In genomic region chr11:32435947-32436750, GRCh38 we compare ENCODE assay signal across 10 cellular contexts. TPM values are rescaled to one million over a fixed set of nuclear protein-coding genes. Genes with fewer than 3 reads are reported as not detected.
DNase-seq lines count a peak whose midpoint lies in the region; ATAC-seq and FAIRE-seq lines count a peak whose summit lies in the region.
"Had no signal": no experiment of that assay in that cellular context is flagged by ENCODE, and none has a peak within 500 bp of the region (broad histone marks: within the 10 kb centered on the region; RNA-seq: fewer than 3 reads in every experiment).

No MANE protein-coding gene starts in this region.

- WGBS in small intestine, 3 donors, result 4 to 9% (median 8%) methylated on average over 42 of the region's 42 CpGs

- no peaks in the 10 kb centered on the region for H3K9me3 Mint-ChIP-seq in stimulated activated naive CD8-positive, alpha-beta T cell treated with anti-CD3 and anti-CD28 coated beads, Interleukin-15, Interleukin-2, amounts not matched to agents 100 ng/mL and 50 ng/mL, for 24 hours

- ATAC-seq in stimulated activated naive CD8-positive, alpha-beta T cell treated with anti-CD3 and anti-CD28 coated beads, Interleukin-15, Interleukin-2, amounts not matched to agents 100 U/mL and 50 U/mL, for 24 hours, result no peak
- ATAC-seq in left lobe of liver, result peak; percentile 58

- H3K36me3 Mint-ChIP-seq in stimulated activated naive CD8-positive, alpha-beta T cell treated with anti-CD3 and anti-CD28 coated beads, Interleukin-15, Interleukin-2, amounts not matched to agents 100 ng/mL and 50 ng/mL, for 24 hours (ENCODE audit: low read depth), result no peaks in the 10 kb centered on the region

- H3K27ac ChIP-seq in small intestine (ENCODE audit: low read depth in 1 of 2, low read length in 1 of 2), result no peak overlapping the region

- H3K4me3 Mint-ChIP-seq in stimulated activated naive CD8-positive, alpha-beta T cell treated with anti-CD3 and anti-CD28 coated beads, Interleukin-15, Interleukin-2, amounts not matched to agents 100 ng/mL and 50 ng/mL, for 24 hours, result peak overlapping the region; percentile 44

- peaks cover 25 to 56% of the 10 kb centered on the region in 2 donors for H3K27me3 ChIP-seq in small intestine (ENCODE audit: control insufficient read depth in 2 of 2, insufficient read depth in 2 of 2, low read length in 2 of 2)

- H3K9me3 ChIP-seq in small intestine (ENCODE audit: control insufficient read depth, low read depth), result no peaks in the 10 kb centered on the region

- H3K4me1 Mint-ChIP-seq in stimulated activated naive CD8-positive, alpha-beta T cell treated with anti-CD3 and anti-CD28 coated beads, Interleukin-15, Interleukin-2, amounts not matched to agents 100 ng/mL and 50 ng/mL, for 24 hours (ENCODE audit: low read depth), result peaks cover 31% of the 10 kb centered on the region

- H3K4me1 ChIP-seq in small intestine (ENCODE audit: control insufficient read depth in 2 of 2, insufficient read depth in 1 of 2, low read depth in 1 of 2, low read length in 1 of 2), result no peaks in the 10 kb centered on the region

- no peaks in the 10 kb centered on the region for H3K36me3 ChIP-seq in small intestine (ENCODE audit: control insufficient read depth in 2 of 2, insufficient read depth in 2 of 2, low read length in 2 of 2)

- no peak for DNase-seq in stimulated activated naive CD8-positive, alpha-beta T cell treated with anti-CD3 and anti-CD28 coated beads, Interleukin-15, Interleukin-2, amounts not matched to agents 100 U/mL and 50 U/mL, for 24 hours
- DNase-seq in amniotic epithelial cell (ENCODE audit: low read depth), result peak; percentile 39
- DNase-seq in left lobe of liver (ENCODE audit: low spot score), result no peak
- DNase-seq in NCI-H2196 (lab: John Stamatoyannopoulos, UW; ENCODE audit: unreplicated experiment), result no peak
- DNase-seq in small intestine, result no peak
- no peak for DNase-seq in NOMO-1 (lab: John Stamatoyannopoulos, UW; ENCODE audit: unreplicated experiment in 2 of 2)
- no peak for DNase-seq in D341Med (ENCODE audit: low spot score)
- DNase-seq: DMS79, substantia nigra had no signal

- no peak for FAIRE-seq in small intestine (lab: Jason Lieb, UNC)

- peaks cover 78% of the 10 kb centered on the region for H3K27me3 Mint-ChIP-seq in stimulated activated naive CD8-positive, alpha-beta T cell treated with anti-CD3 and anti-CD28 coated beads, Interleukin-15, Interleukin-2, amounts not matched to agents 100 ng/mL and 50 ng/mL, for 24 hours

- H3K4me3 ChIP-seq in small intestine (ENCODE audit: low read depth in 1 of 2, low read length in 2 of 2), result no peak overlapping the region

- H3K27ac Mint-ChIP-seq in stimulated activated naive CD8-positive, alpha-beta T cell treated with anti-CD3 and anti-CD28 coated beads, Interleukin-15, Interleukin-2, amounts not matched to agents 100 ng/mL and 50 ng/mL, for 24 hours, result no peak overlapping the region

RNA-seq across cellular contexts. Expression of gene WT1, which starts 0.8 kb away (rescaled TPM):
- total RNA-seq in left lobe of liver, result not detected
- not detected for polyA plus RNA-seq in small intestine
